Comparison of ENCODE assay signal across 15 cellular contexts in genomic region chr3:20022954-20023644, GRCh38. TPM values are rescaled to one million over a fixed set of nuclear protein-coding genes. Genes with fewer than 3 reads are reported as not detected.
DNase-seq lines count a peak whose midpoint lies in the region; ATAC-seq and TF ChIP-seq lines count a peak whose summit lies in the region.
"Had no signal": no experiment of that assay in that cellular context is flagged by ENCODE, and none has a peak within 500 bp of the region (broad histone marks: within the 10 kb centered on the region; RNA-seq: fewer than 3 reads in every experiment).

No MANE protein-coding gene starts in this region.

- H3K4me1 Mint-ChIP-seq in activated T-helper 17 cell treated with anti-CD3 and anti-CD28 coated beads, Interleukin-2, amount 50 U/mL, for 72 hours = no peaks in the 10 kb centered on the region

- H3K27me3 ChIP-seq in Loucy (ENCODE audit: insufficient read depth, low read length, poor library complexity, severe bottlenecking) = no peaks in the 10 kb centered on the region
- H3K27me3 ChIP-seq: ovary had no signal

- H3K4me1 ChIP-seq in Loucy (ENCODE audit: insufficient read depth, low read length, poor library complexity, severe bottlenecking) (peaks cover 13% of the 10 kb centered on the region), mesodermal cell (ENCODE audit: control insufficient read depth, insufficient read depth, low read length, poor library complexity, severe bottlenecking) (no peaks in the 10 kb centered on the region)

- H3K27me3 Mint-ChIP-seq in activated T-helper 17 cell treated with anti-CD3 and anti-CD28 coated beads, Interleukin-2, amount 50 U/mL, for 72 hours = no peaks in the 10 kb centered on the region

- H3K9me3 ChIP-seq in Loucy (ENCODE audit: insufficient read depth, low read depth, low read length) (no peaks in the 10 kb centered on the region), mesodermal cell (ENCODE audit: control insufficient read depth, low read length) (no peaks in the 10 kb centered on the region)
- H3K9me3 ChIP-seq: ovary had no signal

- no peaks in the 10 kb centered on the region for H3K9me2 ChIP-seq in Loucy (replicated peaks; ENCODE audit: low read depth, low read length)

- H2AFZ ChIP-seq in Loucy (ENCODE audit: low read length) = peak overlapping the region; percentile 53

- H3K36me3 ChIP-seq in Loucy (ENCODE audit: insufficient read depth, low read length) (no peaks in the 10 kb centered on the region), mesodermal cell (ENCODE audit: control insufficient read depth, insufficient read depth, low read length) (no peaks in the 10 kb centered on the region)
- H3K36me3 ChIP-seq: ovary had no signal

- H3K4me2 ChIP-seq in Loucy (ENCODE audit: low read depth, low read length, poor library complexity, severe bottlenecking) = peak overlapping the region; percentile 41

- no peaks in the 10 kb centered on the region for H3K9me3 Mint-ChIP-seq in activated T-helper 17 cell treated with anti-CD3 and anti-CD28 coated beads, Interleukin-2, amount 50 U/mL, for 72 hours
- H3K9me3 Mint-ChIP-seq: activated T-helper 2 cell treated with anti-CD3 and anti-CD28 coated beads, Interferon-gamma antibody, Interleukin-2, Interleukin-4, amounts not matched to agents 10 μg/mL and 5 μg/mL and 100 μg/mL, durations not matched to agents 14 hours and 24 hours and 36 hours had no signal

- H3F3A ChIP-seq in Loucy (ENCODE audit: low read depth) = no peaks in the 10 kb centered on the region

- H3K4me3 ChIP-seq in Loucy (ENCODE audit: low read length, poor library complexity, severe bottlenecking) = no peak overlapping the region
- no peak overlapping the region for H3K4me3 ChIP-seq in mesodermal cell (ENCODE audit: extremely low read depth, insufficient read depth, low read length, poor library complexity, severe bottlenecking)
- H3K4me3 ChIP-seq: ovary had no signal

- H3K9ac ChIP-seq in Loucy (ENCODE audit: low read depth, low read length, poor library complexity, severe bottlenecking) = peak overlapping the region; percentile 33

- no peaks in the 10 kb centered on the region for H4K20me1 ChIP-seq in Loucy (ENCODE audit: insufficient read depth, low read length, poor library complexity, severe bottlenecking)

- 92 to 100% methylated on average over 1 to 2 of the region's 2 CpGs for WGBS in mesodermal cell (ENCODE audit: insufficient coverage in 2 of 2), 2 experiments

- H3K27ac Mint-ChIP-seq in activated T-helper 17 cell treated with anti-CD3 and anti-CD28 coated beads, Interleukin-2, amount 50 U/mL, for 72 hours = peak overlapping the region; percentile 55
- H3K27ac Mint-ChIP-seq: activated T-helper 2 cell treated with anti-CD3 and anti-CD28 coated beads, Interferon-gamma antibody, Interleukin-2, Interleukin-4, amounts not matched to agents 10 μg/mL and 5 μg/mL and 100 μg/mL, durations not matched to agents 14 hours and 24 hours and 36 hours had no signal

- no peak for TF ChIP-seq CTCF in Loucy (conservative IDR thresholded peaks at IDR 0.05; ENCODE audit: low read length)

- no peak for ATAC-seq in activated T-helper 17 cell treated with anti-CD3 and anti-CD28 coated beads, Interleukin-2, amount 50 U/mL, for 72 hours (replicated peaks)
- ATAC-seq in GM18511 (IDR thresholded peaks at IDR 0.05; ENCODE audit: unreplicated experiment) = no peak

- DNase-seq in substantia nigra (lab: John Stamatoyannopoulos, UW) (no peak), occipital lobe (lab: John Stamatoyannopoulos, UW) (no peak), GM03348 (ENCODE audit: low spot score) (no peak), mesenteric fat pad (ENCODE audit: low spot score) (no peak)
- DNase-seq: activated CD4-positive, alpha-beta T cell treated with anti-CD3 and anti-CD28 coated beads, Interleukin-2, amount 50 U/mL, for 1 hour; NCI-H1105 treated with DMSO at 0.1 percent for 48 hours had no signal

- no peak overlapping the region for H3K4me3 Mint-ChIP-seq in activated T-helper 17 cell treated with anti-CD3 and anti-CD28 coated beads, Interleukin-2, amount 50 U/mL, for 72 hours

- peak overlapping the region; percentile 5 for H3K27ac ChIP-seq in mesodermal cell (ENCODE audit: low read depth, low read length, severe bottlenecking)
- H3K27ac ChIP-seq in substantia nigra (ENCODE audit: low read depth, low read length, poor library complexity, severe bottlenecking) = peak overlapping the region; percentile 33
- H3K27ac ChIP-seq: C4-2B had no signal

- H3K79me2 ChIP-seq in Loucy (ENCODE audit: insufficient read depth, low read length) = no peaks in the 10 kb centered on the region

- no peaks in the 10 kb centered on the region for H3K36me3 Mint-ChIP-seq in activated T-helper 17 cell treated with anti-CD3 and anti-CD28 coated beads, Interleukin-2, amount 50 U/mL, for 72 hours (ENCODE audit: low read depth)

RNA-seq across cellular contexts. Expression of gene PP2D1, which starts 11.0 kb away (rescaled TPM):
- not detected for total RNA-seq in activated T-helper 17 cell treated with anti-CD3 and anti-CD28 coated beads, Interleukin-2, amount 50 U/mL, for 72 hours
- not detected for polyA plus RNA-seq in mesodermal cell (2013, experiment 1 of 2)
- polyA plus RNA-seq in mesodermal cell (2013, experiment 2 of 2) = not detected
- total RNA-seq in occipital lobe (not detected), mesenteric fat pad (not detected)
- total RNA-seq: activated T-helper 2 cell treated with anti-CD3 and anti-CD28 coated beads, Interferon-gamma antibody, Interleukin-2, Interleukin-4, amounts not matched to agents 10 μg/mL and 5 μg/mL and 100 μg/mL, durations not matched to agents 14 hours and 24 hours and 36 hours; lower leg skin; ovary; T-helper 1 cell treated with Interleukin-12 subunit alpha and Interleukin-12 subunit beta and Interleukin-4 antibody, amounts not matched to agents 30 ng/mL and 1 ng/mL, for 36 hours had no signal
- polyA plus RNA-seq: ovary had no signal

RNA-seq across cellular contexts. Expression of gene KAT2B, which starts 17.1 kb away (rescaled TPM):
- total RNA-seq in activated T-helper 17 cell treated with anti-CD3 and anti-CD28 coated beads, Interleukin-2, amount 50 U/mL, for 72 hours = 100 to 1,000 TPM; 109 to 143 TPM
- polyA plus RNA-seq in mesodermal cell (2013, experiment 1 of 2) = 5.4 TPM
- 5.5 TPM for polyA plus RNA-seq in mesodermal cell (2013, experiment 2 of 2)
- total RNA-seq in occipital lobe (14.2 TPM), mesenteric fat pad (35.2 TPM)
